1 cellular context compared by ENCODE assay signal in the genomic region with DNA sequence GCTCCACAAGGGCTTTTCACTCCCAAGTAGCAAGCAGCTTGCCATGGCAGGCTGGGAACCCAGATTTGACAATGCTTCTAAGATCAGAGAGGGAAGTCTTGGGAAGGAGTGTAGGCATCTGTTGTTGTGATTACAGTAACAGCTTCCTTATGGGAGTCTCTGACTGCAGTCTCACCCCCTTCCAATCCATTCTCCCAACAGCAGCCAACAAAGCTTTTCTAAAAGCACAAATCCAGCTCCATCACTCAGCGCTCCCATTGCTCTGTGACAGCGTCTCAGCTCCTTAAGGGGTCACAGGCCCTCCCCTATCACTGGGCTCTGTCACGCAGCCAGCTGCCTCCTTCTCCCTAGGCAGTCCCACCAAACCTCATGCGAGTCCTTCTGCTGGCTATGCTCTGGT.
TF ChIP-seq lines count a peak whose summit lies in the region.

No MANE protein-coding gene starts in this region.

TF ChIP-seq in IMR-90, 13 proteins besides CTCF, POLR2A, EP300 and RAD21:
- TF ChIP-seq CHD1 (IDR thresholded peaks at IDR 0.05; ENCODE audit: low read depth, low read length) (no peak), MXI1 (IDR thresholded peaks at IDR 0.05; ENCODE audit: borderline replicate concordance, low read depth, low read length) (no peak)
